Comparison of ENCODE assay signal across 23 cellular contexts in the genomic region with DNA sequence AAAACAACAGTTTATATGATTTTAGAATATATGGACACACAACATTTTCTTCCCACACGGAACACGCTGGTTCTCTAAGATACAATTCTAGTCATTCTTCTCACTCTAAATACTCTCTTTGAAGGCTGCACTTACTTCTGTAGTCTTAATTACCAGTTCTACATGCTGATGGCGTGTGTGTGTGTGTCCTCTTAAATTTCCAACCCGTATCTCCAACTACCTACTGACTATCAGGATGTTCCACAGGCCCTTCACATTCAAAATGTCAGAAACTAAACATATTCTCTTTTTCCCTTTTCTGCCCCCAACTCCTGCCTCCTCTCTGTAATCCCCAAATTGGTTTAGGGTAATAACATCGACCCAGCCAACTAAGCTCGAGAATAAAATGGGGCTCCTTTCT.
DNase-seq lines count a peak whose midpoint lies in the region; ATAC-seq, FAIRE-seq and TF ChIP-seq lines count a peak whose summit lies in the region.
"Had no signal": no experiment of that assay in that cellular context is flagged by ENCODE, and none has a peak within 500 bp of the region (broad histone marks: within the 10 kb centered on the region; RNA-seq: fewer than 3 reads in every experiment).

No MANE protein-coding gene starts in this region.

- in situ Hi-C loops in HepG2 (cut with HindIII; ENCODE audit: extremely low pct_ligation_motif_present, low pct_unique_long_range_greater_than_20kb), result no loop called here

- 96% methylated on average over 6 of the region's 6 CpGs for WGBS in HepG2 (ENCODE audit: low lambda C conversion rate)

- no peak for FAIRE-seq in HepG2 (lab: Jason Lieb, UNC)
- FAIRE-seq: A204.1, D721Med, frontal cortex had no signal

- intact Hi-C loops in activated CD4-positive, alpha-beta T cell treated with anti-CD3 and anti-CD28 coated beads for 36 hours (cut with DNase I, micrococcal nuclease), result loop anchor here (2.0 kb wide), 2 partner anchors 13 to 17 kb away; no protein-coding TSS in a partner anchor
- intact Hi-C loops in CD8-positive, alpha-beta T cell (cut with DNase I, micrococcal nuclease), result no loop called here
- intact Hi-C loops in HepG2 (cut with micrococcal nuclease; ENCODE audit: unreplicated experiment) (loop anchor here (5.0 kb wide), 1 partner anchor 110 kb away; no protein-coding TSS in a partner anchor), colonic mucosa (cut with DNase I) (no loop called here)

- no peak overlapping the region for H3K4me2 ChIP-seq in HepG2 (ENCODE audit: low read depth, low read length)

- no peaks in the 10 kb centered on the region for H3K9me3 Mint-ChIP-seq in activated CD4-positive, alpha-beta T cell treated with anti-CD3 and anti-CD28 coated beads for 36 hours (ENCODE audit: low read depth)
- H3K9me3 Mint-ChIP-seq in CD8-positive, alpha-beta T cell, result no peaks in the 10 kb centered on the region
- no peaks in the 10 kb centered on the region for H3K9me3 Mint-ChIP-seq in activated naive CD8-positive, alpha-beta T cell treated with anti-CD3 and anti-CD28 coated beads, Interleukin-2, amount 50 U/mL, for 24 hours

- no peaks in the 10 kb centered on the region for H3K27me3 Mint-ChIP-seq in activated CD4-positive, alpha-beta T cell treated with anti-CD3 and anti-CD28 coated beads for 36 hours
- no peaks in the 10 kb centered on the region for H3K27me3 Mint-ChIP-seq in CD8-positive, alpha-beta T cell (ENCODE audit: low read depth)
- no peaks in the 10 kb centered on the region for H3K27me3 Mint-ChIP-seq in activated naive CD8-positive, alpha-beta T cell treated with anti-CD3 and anti-CD28 coated beads, Interleukin-2, amount 50 U/mL, for 24 hours
- H3K27me3 Mint-ChIP-seq: B cell had no signal

- no peak for TF ChIP-seq RAD21 in HepG2 (CRISPR knock-in tag; IDR thresholded peaks at IDR 0.05)

- POLR2A ChIA-PET in activated CD4-positive, alpha-beta T cell treated with anti-CD3 and anti-CD28 coated beads for 36 hours (lab: Charles Lee), result interaction anchor here (0.8 to 2.2 kb wide), 3 partner anchors 13 to 26 kb away, joined by 4 to 13 read pairs (median 4); no protein-coding TSS in a partner anchor
- POLR2A ChIA-PET in CD8-positive, alpha-beta T cell (lab: Charles Lee), result no interaction called here
- POLR2A ChIA-PET in HepG2 (lab: Yijun Ruan, JAX), result interaction anchor here (1.7 to 1.9 kb wide), 3 partner anchors 11 to 84 kb away, joined by 4 to 5 read pairs (median 5); no protein-coding TSS in a partner anchor

- H3K36me3 ChIP-seq in CD8-positive, alpha-beta T cell (ENCODE audit: insufficient read depth, low read length), result no peaks in the 10 kb centered on the region
- H3K36me3 ChIP-seq in HepG2 (replicated peaks in 1 of 2; ENCODE audit: control insufficient read depth in 1 of 2, insufficient read depth in 2 of 2, low read length in 2 of 2), result peaks cover 11 to 49% of the 10 kb centered on the region in 2 experiments
- H3K36me3 ChIP-seq in colonic mucosa, result peaks cover 4% of the 10 kb centered on the region

- peak overlapping the region; percentile 80 for H3K27ac Mint-ChIP-seq in activated CD4-positive, alpha-beta T cell treated with anti-CD3 and anti-CD28 coated beads for 36 hours
- peak overlapping the region; percentile 69 for H3K27ac Mint-ChIP-seq in CD8-positive, alpha-beta T cell
- peak overlapping the region; percentile 70 for H3K27ac Mint-ChIP-seq in activated naive CD8-positive, alpha-beta T cell treated with anti-CD3 and anti-CD28 coated beads, Interleukin-2, amount 50 U/mL, for 24 hours

- ATAC-seq in activated CD4-positive, alpha-beta T cell treated with anti-CD3 and anti-CD28 coated beads for 36 hours, result no peak
- no peak for ATAC-seq in CD8-positive, alpha-beta T cell
- ATAC-seq in activated naive CD8-positive, alpha-beta T cell treated with anti-CD3 and anti-CD28 coated beads, Interleukin-2, amount 50 U/mL, for 24 hours, result no peak
- ATAC-seq in HepG2, result no peak
- no peak for ATAC-seq in GM21390 (IDR thresholded peaks at IDR 0.05; ENCODE audit: unreplicated experiment)

- H4K20me1 ChIP-seq in HepG2 (ENCODE audit: insufficient read depth, low read length), result no peaks in the 10 kb centered on the region

- TF ChIP-seq CTCF in CD8-positive, alpha-beta T cell (IDR thresholded peaks at IDR 0.05), result no peak
- TF ChIP-seq CTCF in HepG2 (CRISPR knock-in tag; IDR thresholded peaks at IDR 0.05) (no peak), colonic mucosa (IDR thresholded peaks at IDR 0.05) (no peak)

- H3K36me3 Mint-ChIP-seq in activated CD4-positive, alpha-beta T cell treated with anti-CD3 and anti-CD28 coated beads for 36 hours (ENCODE audit: low read depth), result peaks cover 46% of the 10 kb centered on the region
- peaks cover 49% of the 10 kb centered on the region for H3K36me3 Mint-ChIP-seq in CD8-positive, alpha-beta T cell
- H3K36me3 Mint-ChIP-seq in activated naive CD8-positive, alpha-beta T cell treated with anti-CD3 and anti-CD28 coated beads, Interleukin-2, amount 50 U/mL, for 24 hours (ENCODE audit: low read depth), result peaks cover 29% of the 10 kb centered on the region

- no peak for TF ChIP-seq EP300 in HepG2 (IDR thresholded peaks at IDR 0.05; ENCODE audit: low read depth in 2 of 2, low read length in 2 of 2)
- no peak for TF ChIP-seq EP300 in HepG2 (CRISPR knock-in tag; IDR thresholded peaks at IDR 0.05; ENCODE audit: borderline replicate concordance)

- H3K4me1 ChIP-seq in CD8-positive, alpha-beta T cell (ENCODE audit: insufficient read depth, low read length), result peaks cover 12% of the 10 kb centered on the region
- peaks cover 61% of the 10 kb centered on the region for H3K4me1 ChIP-seq in HepG2 (ENCODE audit: insufficient read depth, low read length)
- H3K4me1 ChIP-seq in colonic mucosa, result no peaks in the 10 kb centered on the region
- H3K4me1 ChIP-seq: right atrium auricular region, suprapubic skin had no signal

- H3K4me3 Mint-ChIP-seq in activated CD4-positive, alpha-beta T cell treated with anti-CD3 and anti-CD28 coated beads for 36 hours, result no peak overlapping the region
- no peak overlapping the region for H3K4me3 Mint-ChIP-seq in CD8-positive, alpha-beta T cell
- H3K4me3 Mint-ChIP-seq in activated naive CD8-positive, alpha-beta T cell treated with anti-CD3 and anti-CD28 coated beads, Interleukin-2, amount 50 U/mL, for 24 hours, result no peak overlapping the region

- H3K9me3 ChIP-seq in CD8-positive, alpha-beta T cell (ENCODE audit: low read length), result no peaks in the 10 kb centered on the region
- H3K9me3 ChIP-seq in HepG2 (ENCODE audit: low read length) (no peaks in the 10 kb centered on the region), colonic mucosa (no peaks in the 10 kb centered on the region)
- H3K9me3 ChIP-seq: MG63, right atrium auricular region, suprapubic skin had no signal

- CTCF ChIA-PET in activated CD4-positive, alpha-beta T cell treated with anti-CD3 and anti-CD28 coated beads for 36 hours (lab: Charles Lee), result interaction anchor here (0.8 to 2.9 kb wide), 6 partner anchors 10 to 249 kb away, joined by 3 to 12 read pairs (median 4); no protein-coding TSS in a partner anchor
- CTCF ChIA-PET in CD8-positive, alpha-beta T cell (lab: Charles Lee), result interaction anchor here (2.4 kb wide), 1 partner anchor 111 kb away, joined by 8 read pairs; no protein-coding TSS in a partner anchor
- CTCF ChIA-PET in HepG2 (lab: Yijun Ruan, JAX; ENCODE audit: low intra/inter-chr PET ratio, low total read pairs), result no interaction called here

- H3K4me3 ChIP-seq in CD8-positive, alpha-beta T cell (ENCODE audit: low read depth, low read length), result no peak overlapping the region
- H3K4me3 ChIP-seq in HepG2 (replicated peaks in 1 of 3; ENCODE audit: insufficient read depth in 1 of 3, low read depth in 2 of 3, low read length in 3 of 3), result no peak overlapping the region
- no peak overlapping the region for H3K4me3 ChIP-seq in colonic mucosa
- H3K4me3 ChIP-seq: cardiac muscle cell, lung, MG63, right atrium auricular region, suprapubic skin had no signal

- H3K4me1 Mint-ChIP-seq in activated CD4-positive, alpha-beta T cell treated with anti-CD3 and anti-CD28 coated beads for 36 hours, result peaks cover 50% of the 10 kb centered on the region
- peaks cover 36% of the 10 kb centered on the region for H3K4me1 Mint-ChIP-seq in CD8-positive, alpha-beta T cell (ENCODE audit: low read depth)
- peaks cover 57% of the 10 kb centered on the region for H3K4me1 Mint-ChIP-seq in activated naive CD8-positive, alpha-beta T cell treated with anti-CD3 and anti-CD28 coated beads, Interleukin-2, amount 50 U/mL, for 24 hours

- DNase-seq in activated CD4-positive, alpha-beta T cell treated with anti-CD3 and anti-CD28 coated beads for 36 hours, result no peak
- no peak for DNase-seq in activated CD4-positive, alpha-beta T cell treated with anti-CD3 and anti-CD28 coated beads, Interleukin-2, amount 50 U/mL, for 48 hours
- no peak for DNase-seq in CD8-positive, alpha-beta T cell
- DNase-seq in activated naive CD8-positive, alpha-beta T cell treated with anti-CD3 and anti-CD28 coated beads, Interleukin-2, amount 50 U/mL, for 24 hours, result no peak
- DNase-seq in HepG2 (ENCODE audit: low spot score) (no peak), colonic mucosa (no peak), NCI-H1105 (lab: John Stamatoyannopoulos, UW) (no peak)
- DNase-seq: activated CD4-positive, alpha-beta T cell treated with anti-CD3 and anti-CD28 coated beads for 4 hours; MG63; NCI-H1436; NCI-H526 treated with DMSO at 0.1 percent for 48 hours; SHP77; stimulated activated CD8-positive, alpha-beta memory T cell treated with anti-CD3 and anti-CD28 coated beads, Interleukin-4, amount 100 ng/mL, for 48 hours; SW 1271 had no signal

- H3K9ac ChIP-seq in HepG2 (ENCODE audit: insufficient read depth, low read depth, low read length), result no peak overlapping the region
- no peak overlapping the region for H3K9ac ChIP-seq in colonic mucosa (ENCODE audit: low read depth in 2 of 2, low read length in 2 of 2)

- H3K27me3 ChIP-seq in CD8-positive, alpha-beta T cell (ENCODE audit: insufficient read depth, low read length), result no peaks in the 10 kb centered on the region
- H3K27me3 ChIP-seq in HepG2 (ENCODE audit: control insufficient read depth in 1 of 2, insufficient read depth in 2 of 2, low read length in 2 of 2) (no peaks in the 10 kb centered on the region), colonic mucosa (no peaks in the 10 kb centered on the region)
- H3K27me3 ChIP-seq: cardiac muscle cell, MG63, right atrium auricular region, suprapubic skin had no signal

- no TSS peak for BruUV-seq in HepG2 (replicated peaks; lab: Mats Ljungman, UMichigan)

- no peak overlapping the region for H3K27ac ChIP-seq in CD8-positive, alpha-beta T cell (ENCODE audit: low read depth, low read length)
- H3K27ac ChIP-seq in HepG2 (ENCODE audit: extremely low read length, insufficient read depth, low read length) (peak overlapping the region; percentile 70), colonic mucosa (no peak overlapping the region)
- H3K27ac ChIP-seq: cardiac muscle cell, right atrium auricular region, suprapubic skin had no signal

- peaks cover 23% of the 10 kb centered on the region for H3K79me2 ChIP-seq in HepG2 (ENCODE audit: insufficient read depth, low read length)

- no peak for TF ChIP-seq POLR2A in HepG2 (IDR thresholded peaks at IDR 0.05; ENCODE audit: insufficient read depth in 1 of 2, low read depth in 2 of 2, low read length in 2 of 2)

- no peak overlapping the region for H2AFZ ChIP-seq in HepG2 (ENCODE audit: low read length)

TF ChIP-seq in HepG2, 621 proteins besides CTCF, POLR2A, EP300 and RAD21 (continues in another document):
- TF ChIP-seq FOXC1 (CRISPR knock-in tag; IDR thresholded peaks at IDR 0.05; ENCODE audit: borderline replicate concordance) (no peak), ZNF432 (CRISPR knock-in tag; IDR thresholded peaks at IDR 0.05; ENCODE audit: borderline replicate concordance) (no peak)

Comparison
In these comparisons a context has a peak if more than half of its experiments do, and no peak if none do; other contexts are left out.
1. intact Hi-C loops: an anchor here in activated CD4-positive, alpha-beta T cell treated with anti-CD3 and anti-CD28 coated beads for 36 hours (2.0 kb wide) and HepG2 (5.0 kb wide); none called in CD8-positive, alpha-beta T cell and colonic mucosa.